8 cellular contexts compared by ENCODE assay signal in genomic region chr3:179898024-179898423, GRCh38.
DNase-seq lines count a peak whose midpoint lies in the region; ATAC-seq and TF ChIP-seq lines count a peak whose summit lies in the region.

No MANE protein-coding gene starts in this region.

- H3K79me2 ChIP-seq in OCI-LY7 (ENCODE audit: insufficient read depth, low read depth, low read length): no peaks in the 10 kb centered on the region

- ATAC-seq in GM19328 (IDR thresholded peaks at IDR 0.05; ENCODE audit: unreplicated experiment) (peak; percentile 70), HG03175 (IDR thresholded peaks at IDR 0.05; ENCODE audit: unreplicated experiment) (peak; percentile 98)

- no peak overlapping the region for H3K27ac ChIP-seq in OCI-LY7 (ENCODE audit: low read depth, low read length, poor library complexity, severe bottlenecking)

- no peak overlapping the region for H2AFZ ChIP-seq in OCI-LY7 (ENCODE audit: low read length)

- H3K4me3 ChIP-seq in OCI-LY7 (ENCODE audit: low read depth, low read length, poor library complexity, severe bottlenecking) (no peak overlapping the region), fibroblast of mammary gland (ENCODE audit: control insufficient read depth, low read depth, low read length) (no peak overlapping the region)

- DNase-seq in CMK (ENCODE audit: low read depth) (peak; percentile 39), OCI-LY7 (ENCODE audit: low spot score) (peak; percentile 62), fibroblast of mammary gland (ENCODE audit: low read depth) (peak; percentile 56), UCSD-AML1 (lab: John Stamatoyannopoulos, UW; ENCODE audit: unreplicated experiment) (no peak), head of caudate nucleus (no peak), GF-D8 (lab: John Stamatoyannopoulos, UW) (no peak)

- POLR2A ChIA-PET in OCI-LY7 (lab: Charles Lee): interaction anchor here (1.5 kb wide), 1 partner anchor 10 kb away, joined by 4 read pairs; no protein-coding TSS in a partner anchor

- CTCF ChIA-PET in OCI-LY7 (lab: Charles Lee; ENCODE audit: unreplicated experiment): no interaction called here

- H3K36me3 ChIP-seq in OCI-LY7 (ENCODE audit: insufficient read depth, low read length): no peaks in the 10 kb centered on the region

- no peaks in the 10 kb centered on the region for H3K9me2 ChIP-seq in OCI-LY7 (ENCODE audit: insufficient read depth, low read length)

- TF ChIP-seq CTCF in OCI-LY7 (conservative IDR thresholded peaks at IDR 0.05; ENCODE audit: low read length): no peak
- no peak for TF ChIP-seq CTCF in fibroblast of mammary gland (conservative IDR thresholded peaks at IDR 0.05; ENCODE audit: control insufficient read depth, insufficient read depth, low read depth, low read length)

- H3K4me1 ChIP-seq in OCI-LY7 (ENCODE audit: insufficient read depth, low read length, poor library complexity, severe bottlenecking): no peaks in the 10 kb centered on the region

- intact Hi-C loops in OCI-LY7 (cut with micrococcal nuclease; ENCODE audit: unreplicated experiment) (no loop called here), head of caudate nucleus (cut with DNase I) (no loop called here)

- no TSS peak for BruUV-seq in OCI-LY7 (replicated peaks; lab: Mats Ljungman, UMichigan)

- H3K4me2 ChIP-seq in OCI-LY7 (ENCODE audit: low read length): no peak overlapping the region

- no peaks in the 10 kb centered on the region for H3K9me3 ChIP-seq in OCI-LY7 (ENCODE audit: low read length)

- no peaks in the 10 kb centered on the region for H4K20me1 ChIP-seq in OCI-LY7 (ENCODE audit: insufficient read depth, low read length)

Comparison
In these comparisons a context has a peak if more than half of its experiments do, and no peak if none do; other contexts are left out.
1. DNase-seq: peak in CMK (single experiment), OCI-LY7 (single experiment) and fibroblast of mammary gland (single experiment); none in UCSD-AML1 (single experiment), head of caudate nucleus (0 of 42) and GF-D8 (single experiment).